Comparison of ENCODE assay signal across 34 cellular contexts in the genomic region with DNA sequence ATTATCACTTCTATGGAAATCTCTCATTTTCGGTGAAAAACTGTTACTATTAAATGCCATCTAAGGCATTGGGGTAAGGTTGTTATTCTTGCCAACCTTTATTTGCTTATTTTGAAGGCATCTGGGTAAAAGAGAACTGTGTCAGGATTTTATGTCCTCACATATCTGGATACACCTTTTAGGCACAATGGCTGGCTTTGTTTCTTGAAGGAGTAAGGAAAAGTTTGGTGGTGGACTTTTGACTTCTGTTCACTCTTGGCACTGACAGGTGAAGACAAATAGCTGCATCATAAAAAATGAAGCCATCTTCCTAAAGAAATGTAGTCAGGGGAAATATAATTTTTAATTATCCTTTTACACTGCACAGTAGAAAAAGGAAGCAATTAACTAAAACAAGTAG.
"Had no signal": no experiment of that assay in that cellular context is flagged by ENCODE, and none has a peak within 500 bp of the region (broad histone marks: within the 10 kb centered on the region; RNA-seq: fewer than 3 reads in every experiment).

No MANE protein-coding gene starts in this region.

- DNase-seq: Kasumi-1, KG1, MG63, NCI-H1048, NCI-H1092 treated with DMSO at 0.1 percent for 48 hours, NCI-H1105 treated with DMSO at 0.1 percent for 48 hours, NCI-H1417, NCI-H1436, NCI-H146, NCI-H1694, NCI-H187, NCI-H1930, NCI-H2029 treated with DMSO at 0.1 percent for 48 hours, NCI-H2081 treated with DMSO at 0.1 percent for 48 hours, NCI-H2107, NCI-H2171, NCI-H226, NCI-H446 treated with DMSO at 0.1 percent for 48 hours, NCI-H510A, NCI-H524, NCI-H526, NCI-H69, NCI-H748 treated with DMSO at 0.1 percent for 48 hours, NCI-H82, PC-9, SHP77, SIG-M5, SJCRH30 had no signal

- H3K4me3 ChIP-seq: MG63, PC-9, SJCRH30, SK-N-MC had no signal

- H3K4me1 ChIP-seq: SJCRH30 had no signal

- H3K4me2 ChIP-seq: PC-9 had no signal

- H2AFZ ChIP-seq: PC-9 had no signal

- ATAC-seq: Panc1, Right ventricle myocardium inferior, SK-N-SH treated with all-trans-retinoic acid at 6 μM for 48 hours had no signal

- FAIRE-seq: RCC 7860 had no signal

- H3K9me3 ChIP-seq: MG63, SJCRH30 had no signal

- H3K27ac ChIP-seq: PC-9, RWPE1, SJCRH30, SK-N-MC had no signal

- H3K27me3 ChIP-seq: MG63, SJCRH30 had no signal

- H3K36me3 ChIP-seq: MG63, SJCRH30 had no signal
